In genomic region chr1:46467183-46467504, GRCh38 we compare ENCODE assay signal across 11 cellular contexts. TPM values are rescaled to one million over a fixed set of nuclear protein-coding genes. Genes with fewer than 3 reads are reported as not detected.
A peak's percentile ranks its signal among the peaks of the same experiment; 100 is the strongest.
DNase-seq lines count a peak whose midpoint lies in the region; ATAC-seq and TF ChIP-seq lines count a peak whose summit lies in the region.
"Had no signal": no experiment of that assay in that cellular context is flagged by ENCODE, and none has a peak within 500 bp of the region (broad histone marks: within the 10 kb centered on the region; RNA-seq: fewer than 3 reads in every experiment).

No MANE protein-coding gene starts in this region.

- H3K4me1 ChIP-seq in CD8-positive, alpha-beta T cell (ENCODE audit: insufficient read depth, low read length): peaks cover 4% of the 10 kb centered on the region
- H3K4me1 ChIP-seq in PC-3 (ENCODE audit: insufficient read depth, low read length) (peaks cover 3% of the 10 kb centered on the region; the same call in 1 of the 2 replicates), esophagus muscularis mucosa (peaks cover 6 to 19% (median 14%) of the 10 kb centered on the region in 4 donors), trophoblast cell (ENCODE audit: control insufficient read depth in 1 of 2, insufficient read depth in 2 of 2, low read length in 2 of 2) (peaks cover 2 to 4% of the 10 kb centered on the region in 2 experiments)

- H4K91ac ChIP-seq in trophoblast cell (ENCODE audit: low read depth, low read length): no peak overlapping the region

- no TSS peak for BruUV-seq in PC-3 (replicated peaks; lab: Mats Ljungman, UMichigan)

- no peak overlapping the region for H4K12ac ChIP-seq in trophoblast cell (ENCODE audit: low read depth, low read length)

- H3K36me3 ChIP-seq in CD8-positive, alpha-beta T cell (ENCODE audit: insufficient read depth, low read length): no peaks in the 10 kb centered on the region
- no peaks in the 10 kb centered on the region for H3K36me3 ChIP-seq in PC-3 (ENCODE audit: low read depth, low read length)
- no peaks in the 10 kb centered on the region for H3K36me3 ChIP-seq in esophagus muscularis mucosa
- no peaks in the 10 kb centered on the region for H3K36me3 ChIP-seq in trophoblast cell (ENCODE audit: control insufficient read depth in 1 of 2, insufficient read depth in 2 of 2, low read length in 2 of 2)

- H3K9ac ChIP-seq in PC-3 (ENCODE audit: low read length): no peak overlapping the region
- no peak overlapping the region for H3K9ac ChIP-seq in trophoblast cell (ENCODE audit: low read length)

- H3K9me2 ChIP-seq in PC-3 (replicated peaks; ENCODE audit: low read length): no peaks in the 10 kb centered on the region

- peaks cover 6% of the 10 kb centered on the region for H3K27me3 ChIP-seq in CD8-positive, alpha-beta T cell (ENCODE audit: insufficient read depth, low read length)
- H3K27me3 ChIP-seq in PC-3 (ENCODE audit: low read length) (no peaks in the 10 kb centered on the region), esophagus muscularis mucosa (peaks cover 0 to 23% (median 0%) of the 10 kb centered on the region in 4 donors), trophoblast cell (ENCODE audit: insufficient read depth, low read length) (peaks cover 28% of the 10 kb centered on the region)

- no peaks in the 10 kb centered on the region for H3K9me3 Mint-ChIP-seq in CD8-positive, alpha-beta T cell

- H3K23ac ChIP-seq in trophoblast cell (ENCODE audit: low read length): no peak overlapping the region

- H2AFZ ChIP-seq in PC-3 (ENCODE audit: low read length): no peak overlapping the region
- H2AFZ ChIP-seq in trophoblast cell (ENCODE audit: insufficient read depth, low read length, poor library complexity): no peak overlapping the region

- WGBS in esophagus muscularis mucosa: 33% methylated on average over 5 of the region's 8 CpGs
- no CpG with 5 or more reads among the region's 8 CpGs for WGBS in trophoblast cell (ENCODE audit: extremely low coverage, insufficient coverage, insufficient read length)

- no peaks in the 10 kb centered on the region for H3K36me3 Mint-ChIP-seq in CD8-positive, alpha-beta T cell

- H3K4me3 ChIP-seq in CD8-positive, alpha-beta T cell (ENCODE audit: low read depth, low read length): peak overlapping the region; percentile 39
- H3K4me3 ChIP-seq in PC-3 (ENCODE audit: low read length): peak overlapping the region; percentile 72; the same call in 1 of the 2 replicates
- H3K4me3 ChIP-seq in esophagus muscularis mucosa: peak overlapping the region; percentile 62 to 79 (median 67)
- H3K4me3 ChIP-seq in trophoblast cell (ENCODE audit: low read depth, low read length): peak overlapping the region; percentile 42

- H3K79me2 ChIP-seq in PC-3 (ENCODE audit: low read length) (no peaks in the 10 kb centered on the region), trophoblast cell (ENCODE audit: control insufficient read depth, insufficient read depth, low read length, poor library complexity) (no peaks in the 10 kb centered on the region)

- ATAC-seq in CD8-positive, alpha-beta T cell: no peak
- ATAC-seq in PC-3 (no peak), GM19452 (IDR thresholded peaks at IDR 0.05; ENCODE audit: unreplicated experiment) (no peak), GM18505 (IDR thresholded peaks at IDR 0.05; ENCODE audit: unreplicated experiment) (no peak)

- H2BK5ac ChIP-seq in trophoblast cell (ENCODE audit: low read depth, low read length, poor library complexity): no peak overlapping the region

- no peak for TF ChIP-seq EP300 in esophagus muscularis mucosa (IDR thresholded peaks at IDR 0.05)

- H4K8ac ChIP-seq in trophoblast cell (ENCODE audit: low read depth, low read length): no peak overlapping the region

- H3K4ac ChIP-seq in trophoblast cell (ENCODE audit: low read depth, low read length): no peak overlapping the region

- POLR2A ChIA-PET in CD8-positive, alpha-beta T cell (lab: Charles Lee): no interaction called here
- POLR2A ChIA-PET in PC-3 (lab: Charles Lee; ENCODE audit: unreplicated experiment): no interaction called here

- H2AK5ac ChIP-seq in trophoblast cell (ENCODE audit: low read length): no peak overlapping the region

- CTCF ChIA-PET in CD8-positive, alpha-beta T cell (lab: Charles Lee): no interaction called here
- CTCF ChIA-PET in PC-3 (lab: Charles Lee): no interaction called here

- no peak overlapping the region for H3K27ac Mint-ChIP-seq in CD8-positive, alpha-beta T cell

- H3K4me1 Mint-ChIP-seq in CD8-positive, alpha-beta T cell (ENCODE audit: low read depth): peaks cover 6% of the 10 kb centered on the region

- peaks cover 42% of the 10 kb centered on the region for H3K27me3 Mint-ChIP-seq in CD8-positive, alpha-beta T cell (ENCODE audit: low read depth)

- DNase-seq in CD8-positive, alpha-beta T cell: no peak
- no peak for DNase-seq in PC-3
- no peak for DNase-seq in esophagus muscularis mucosa (ENCODE audit: extremely low spot score)
- DNase-seq in trophoblast cell: no peak
- DNase-seq in cortex of kidney (lab: John Stamatoyannopoulos, UW): no peak
- no peak for DNase-seq in Ammon's horn (ENCODE audit: low spot score)
- DNase-seq: activated naive CD4-positive, alpha-beta T cell; OCI-M1 had no signal

- H4K20me1 ChIP-seq in PC-3 (ENCODE audit: low read length): no peaks in the 10 kb centered on the region

- no peak overlapping the region for H3K14ac ChIP-seq in trophoblast cell (ENCODE audit: low read length)

- intact Hi-C loops in CD8-positive, alpha-beta T cell (cut with DNase I, micrococcal nuclease): no loop called here
- intact Hi-C loops in PC-3 (cut with micrococcal nuclease): no loop called here
- intact Hi-C loops in esophagus muscularis mucosa (cut with DNase I): no loop called here

- H2BK120ac ChIP-seq in trophoblast cell (ENCODE audit: insufficient read depth, low read length, poor library complexity): no peak overlapping the region

- H3K27ac ChIP-seq in CD8-positive, alpha-beta T cell (ENCODE audit: low read depth, low read length): no peak overlapping the region
- H3K27ac ChIP-seq in PC-3 (ENCODE audit: low read length): no peak overlapping the region
- H3K27ac ChIP-seq in esophagus muscularis mucosa (replicated peaks in 1 of 4): no peak overlapping the region
- H3K27ac ChIP-seq in trophoblast cell (ENCODE audit: low read depth, low read length): no peak overlapping the region

- peak overlapping the region; percentile 94 for H3K4me2 ChIP-seq in PC-3 (ENCODE audit: low read length)
- H3K4me2 ChIP-seq in trophoblast cell (ENCODE audit: low read length): peak overlapping the region; percentile 87

- no peaks in the 10 kb centered on the region for H3F3A ChIP-seq in PC-3 (ENCODE audit: low read length, unreplicated experiment)

- H3K18ac ChIP-seq in trophoblast cell (ENCODE audit: low read length): no peak overlapping the region

- H2BK12ac ChIP-seq in trophoblast cell (ENCODE audit: low read length): no peak overlapping the region

- H3K79me1 ChIP-seq in trophoblast cell (ENCODE audit: low read length): no peaks in the 10 kb centered on the region

- TF ChIP-seq POLR2A in esophagus muscularis mucosa (IDR thresholded peaks at IDR 0.05; ENCODE audit: low read depth): no peak
- no peak for TF ChIP-seq POLR2A in GM18505 (IDR thresholded peaks at IDR 0.05; ENCODE audit: borderline replicate concordance, extremely low read depth, insufficient read depth, insufficient read length)

- no peaks in the 10 kb centered on the region for H3K9me3 ChIP-seq in CD8-positive, alpha-beta T cell (ENCODE audit: low read length)
- H3K9me3 ChIP-seq in PC-3 (ENCODE audit: low read length) (no peaks in the 10 kb centered on the region), esophagus muscularis mucosa (no peaks in the 10 kb centered on the region), trophoblast cell (ENCODE audit: insufficient read depth, low read depth, low read length) (peaks cover 4% of the 10 kb centered on the region)

- peak overlapping the region; percentile 76 for H3K4me3 Mint-ChIP-seq in CD8-positive, alpha-beta T cell

- no peak for TF ChIP-seq CTCF in CD8-positive, alpha-beta T cell (IDR thresholded peaks at IDR 0.05)
- no peak for TF ChIP-seq CTCF in PC-3 (conservative IDR thresholded peaks at IDR 0.05; ENCODE audit: low read depth, low read length)
- no peak for TF ChIP-seq CTCF in esophagus muscularis mucosa (IDR thresholded peaks at IDR 0.05)

RNA-seq across cellular contexts. Expression of gene DMBX1, which starts 22.5 kb away (rescaled TPM):
- total RNA-seq in CD8-positive, alpha-beta T cell: not detected
- total RNA-seq in PC-3 (2014; rRNA removed) (1.7 and 2.4 TPM in 2 replicates), esophagus muscularis mucosa (not detected)
- polyA plus RNA-seq in trophoblast cell (2013): not detected in 2 replicates
- total RNA-seq: myocyte had no signal
